Comparison of ENCODE assay signal across 1 cellular context in genomic region chr16:970766-971581, GRCh38.
TF ChIP-seq lines count a peak whose summit lies in the region.

TSS of gene LMF1 (minus strand) at chr16:970984. CDS start at chr16:970980, 4 bp downstream.

TF ChIP-seq in HepG2, 621 proteins besides CTCF, POLR2A, EP300 and RAD21 (continued from another document and continues in another):
- TF ChIP-seq ARID4A (CRISPR knock-in tag; IDR thresholded peaks at IDR 0.05; ENCODE audit: borderline replicate concordance) (peak; percentile 79), YEATS4 (CRISPR knock-in tag; IDR thresholded peaks at IDR 0.05; ENCODE audit: borderline replicate concordance) (peak; percentile 58), ZFP91 (CRISPR knock-in tag; IDR thresholded peaks at IDR 0.05; ENCODE audit: borderline replicate concordance) (peak; percentile 93), TARDBP (CRISPR knock-in tag; IDR thresholded peaks at IDR 0.05) (peak; percentile 55; the same call in 1 of the 2 replicates), IKZF5 (CRISPR knock-in tag; IDR thresholded peaks at IDR 0.05) (peak; percentile 33; the same call in 1 of the 2 replicates), ZBTB4 (CRISPR knock-in tag; IDR thresholded peaks at IDR 0.05; ENCODE audit: borderline replicate concordance) (0 out of 2 replicates have a peak, but pooled peaks have one; percentile 58), ZBTB25 (CRISPR knock-in tag; IDR thresholded peaks at IDR 0.05) (peak; percentile 37; the same call in 1 of the 2 replicates), KAT7 (CRISPR knock-in tag; IDR thresholded peaks at IDR 0.05; ENCODE audit: borderline replicate concordance) (peak; percentile 59; the same call in 1 of the 2 replicates), ZNF280B (CRISPR knock-in tag; IDR thresholded peaks at IDR 0.05; ENCODE audit: borderline replicate concordance) (peak; percentile 39; the same call in 1 of the 2 replicates), ZNF331 (CRISPR knock-in tag; IDR thresholded peaks at IDR 0.05) (no peak; the same call in 1 of the 2 replicates), SATB2 (CRISPR knock-in tag; IDR thresholded peaks at IDR 0.05) (no peak), ZNF207 (IDR thresholded peaks at IDR 0.05; ENCODE audit: borderline replicate concordance) (no peak), ZNF296 (CRISPR knock-in tag; conservative IDR thresholded peaks at IDR 0.05) (0 out of 2 replicates have a peak, but pooled peaks have one; percentile 34), SALL1 (CRISPR knock-in tag; IDR thresholded peaks at IDR 0.05) (peak; percentile 45), DRAP1 (CRISPR knock-in tag; IDR thresholded peaks at IDR 0.05) (peak; percentile 49; the same call in 1 of the 2 replicates), ZSCAN31 (CRISPR knock-in tag; IDR thresholded peaks at IDR 0.05; ENCODE audit: low read depth) (peak; percentile 97), ZNF34 (CRISPR knock-in tag; IDR thresholded peaks at IDR 0.05; ENCODE audit: borderline replicate concordance) (0 out of 2 replicates have a peak, but pooled peaks have one; percentile 84), NR2F6 (IDR thresholded peaks at IDR 0.05) (no peak), NR2F6 (CRISPR knock-in tag; IDR thresholded peaks at IDR 0.05) (no peak), ZNF75D (CRISPR knock-in tag; IDR thresholded peaks at IDR 0.05; ENCODE audit: borderline replicate concordance) (no peak), ATF4 (CRISPR knock-in tag; IDR thresholded peaks at IDR 0.05) (peak in 1 of 2 experiments; percentile 66; a peak in 2 of 4 replicates), MIER2 (CRISPR knock-in tag; IDR thresholded peaks at IDR 0.05) (peak; percentile 54), ZNF503 (CRISPR knock-in tag; IDR thresholded peaks at IDR 0.05) (peak; percentile 71; the same call in 1 of the 2 replicates), ZNF619 (CRISPR knock-in tag; IDR thresholded peaks at IDR 0.05) (peak; percentile 86; the same call in 1 of the 2 replicates), ZNF446 (CRISPR knock-in tag; IDR thresholded peaks at IDR 0.05) (no peak), SMAD3 (CRISPR knock-in tag; IDR thresholded peaks at IDR 0.05) (no peak), ZBTB14 (CRISPR knock-in tag; IDR thresholded peaks at IDR 0.05) (peak; percentile 67), POGZ (CRISPR knock-in tag; IDR thresholded peaks at IDR 0.05) (peak; percentile 27; the same call in 1 of the 2 replicates), ZNF747 (CRISPR knock-in tag; IDR thresholded peaks at IDR 0.05; ENCODE audit: borderline replicate concordance) (peak; percentile 56), DNMT1 (CRISPR knock-in tag; IDR thresholded peaks at IDR 0.05) (peak; percentile 84; the same call in 1 of the 2 replicates), ZNF367 (CRISPR knock-in tag; IDR thresholded peaks at IDR 0.05; ENCODE audit: borderline replicate concordance) (peak; percentile 55; the same call in 1 of the 2 replicates), ZNF672 (CRISPR knock-in tag; IDR thresholded peaks at IDR 0.05) (no peak), XBP1 (CRISPR knock-in tag; IDR thresholded peaks at IDR 0.05) (no peak), ZNF124 (CRISPR knock-in tag; IDR thresholded peaks at IDR 0.05) (no peak), TAF1 (CRISPR knock-in tag; IDR thresholded peaks at IDR 0.05) (peak; percentile 99), ZNF550 (CRISPR knock-in tag; IDR thresholded peaks at IDR 0.05; ENCODE audit: borderline replicate concordance) (no peak; the same call in 1 of the 2 replicates), ZNF274 (CRISPR knock-in tag; IDR thresholded peaks at IDR 0.05) (peak; percentile 57), ZNF7 (CRISPR knock-in tag; IDR thresholded peaks at IDR 0.05) (peak; percentile 87), TMF1 (CRISPR knock-in tag; IDR thresholded peaks at IDR 0.05; ENCODE audit: low read depth) (no peak)
